1 cellular context compared by ENCODE assay signal in genomic region chr12:75390899-75391538, GRCh38.
A peak's percentile ranks its signal among the peaks of the same experiment; 100 is the strongest.
TF ChIP-seq lines count a peak whose summit lies in the region.

TSS of gene GLIPR1L2 (plus strand) at chr12:75391089. CDS start at chr12:75391117, 28 bp downstream.

TF ChIP-seq in HepG2, 621 proteins besides CTCF, POLR2A, EP300 and RAD21 (continued from another document and continues in another):
- TF ChIP-seq ZBTB40 (IDR thresholded peaks at IDR 0.05) (no peak), ZBTB40 (CRISPR knock-in tag; IDR thresholded peaks at IDR 0.05) (no peak), ZBTB7A (CRISPR knock-in tag; IDR thresholded peaks at IDR 0.05) (no peak), KDM2A (CRISPR knock-in tag; IDR thresholded peaks at IDR 0.05; ENCODE audit: borderline replicate concordance, low read depth) (peak; percentile 35; the same call in 1 of the 2 replicates), GPN1 (CRISPR knock-in tag; IDR thresholded peaks at IDR 0.05; ENCODE audit: borderline replicate concordance) (no peak), RBM39 (IDR thresholded peaks at IDR 0.05; ENCODE audit: low read depth, low read length, poor library complexity, severe bottlenecking) (no peak), ZNF367 (CRISPR knock-in tag; IDR thresholded peaks at IDR 0.05; ENCODE audit: borderline replicate concordance) (no peak), BHLHE40 (IDR thresholded peaks at IDR 0.05; ENCODE audit: low read length) (no peak), BRF2 (CRISPR knock-in tag; IDR thresholded peaks at IDR 0.05) (no peak), HOXA3 (CRISPR knock-in tag; IDR thresholded peaks at IDR 0.05) (peak; percentile 27; the same call in 1 of the 2 replicates), ZNF263 (CRISPR knock-in tag; IDR thresholded peaks at IDR 0.05) (peak; percentile 73), ZNF782 (CRISPR knock-in tag; IDR thresholded peaks at IDR 0.05; ENCODE audit: borderline replicate concordance) (no peak), STAG1 (CRISPR knock-in tag; IDR thresholded peaks at IDR 0.05) (peak; percentile 46), ESRRA (CRISPR knock-in tag; IDR thresholded peaks at IDR 0.05; ENCODE audit: low read depth) (no peak), MATR3 (CRISPR knock-in tag; IDR thresholded peaks at IDR 0.05) (no peak), ATF1 (CRISPR knock-in tag; IDR thresholded peaks at IDR 0.05) (no peak), MBNL3 (CRISPR knock-in tag; conservative IDR thresholded peaks at IDR 0.05) (no peak), ZNF883 (CRISPR knock-in tag; IDR thresholded peaks at IDR 0.05; ENCODE audit: not compliant biosample characterization) (no peak), DNMT1 (CRISPR knock-in tag; IDR thresholded peaks at IDR 0.05) (no peak), ZMYM4 (CRISPR knock-in tag; IDR thresholded peaks at IDR 0.05) (peak; percentile 73), NFKBIZ (CRISPR knock-in tag; IDR thresholded peaks at IDR 0.05) (no peak), ZNF3 (CRISPR knock-in tag; IDR thresholded peaks at IDR 0.05) (no peak), CAMTA2 (CRISPR knock-in tag; IDR thresholded peaks at IDR 0.05; ENCODE audit: borderline replicate concordance) (no peak), DPF2 (CRISPR knock-in tag; IDR thresholded peaks at IDR 0.05; ENCODE audit: borderline replicate concordance, low read depth) (no peak), ZNF225 (CRISPR knock-in tag; IDR thresholded peaks at IDR 0.05) (no peak), ZNF251 (CRISPR knock-in tag; IDR thresholded peaks at IDR 0.05) (no peak), PRMT3 (CRISPR knock-in tag; IDR thresholded peaks at IDR 0.05; ENCODE audit: borderline replicate concordance, low read depth) (no peak), ZNF644 (CRISPR knock-in tag; IDR thresholded peaks at IDR 0.05; ENCODE audit: low read depth) (peak; percentile 86; the same call in 1 of the 2 replicates), ZC3H13 (CRISPR knock-in tag; IDR thresholded peaks at IDR 0.05) (no peak), SOX5 (CRISPR knock-in tag; IDR thresholded peaks at IDR 0.05; ENCODE audit: borderline replicate concordance) (no peak), PHF8 (CRISPR knock-in tag; IDR thresholded peaks at IDR 0.05) (peak; percentile 36; the same call in 1 of the 2 replicates), ZFP62 (CRISPR knock-in tag; IDR thresholded peaks at IDR 0.05) (no peak), HINFP (CRISPR knock-in tag; IDR thresholded peaks at IDR 0.05; ENCODE audit: low read depth) (no peak), ZNF674 (CRISPR knock-in tag; IDR thresholded peaks at IDR 0.05; ENCODE audit: low read depth) (no peak), TMF1 (CRISPR knock-in tag; IDR thresholded peaks at IDR 0.05; ENCODE audit: low read depth) (no peak), ZFX (CRISPR knock-in tag; IDR thresholded peaks at IDR 0.05; ENCODE audit: low read depth) (peak; percentile 37; the same call in 1 of the 2 replicates), HNF1A (IDR thresholded peaks at IDR 0.05; ENCODE audit: low read depth) (no peak), HNF1A (CRISPR knock-in tag; IDR thresholded peaks at IDR 0.05; ENCODE audit: borderline replicate concordance) (no peak)
- TF ChIP-seq, protein P1, sequence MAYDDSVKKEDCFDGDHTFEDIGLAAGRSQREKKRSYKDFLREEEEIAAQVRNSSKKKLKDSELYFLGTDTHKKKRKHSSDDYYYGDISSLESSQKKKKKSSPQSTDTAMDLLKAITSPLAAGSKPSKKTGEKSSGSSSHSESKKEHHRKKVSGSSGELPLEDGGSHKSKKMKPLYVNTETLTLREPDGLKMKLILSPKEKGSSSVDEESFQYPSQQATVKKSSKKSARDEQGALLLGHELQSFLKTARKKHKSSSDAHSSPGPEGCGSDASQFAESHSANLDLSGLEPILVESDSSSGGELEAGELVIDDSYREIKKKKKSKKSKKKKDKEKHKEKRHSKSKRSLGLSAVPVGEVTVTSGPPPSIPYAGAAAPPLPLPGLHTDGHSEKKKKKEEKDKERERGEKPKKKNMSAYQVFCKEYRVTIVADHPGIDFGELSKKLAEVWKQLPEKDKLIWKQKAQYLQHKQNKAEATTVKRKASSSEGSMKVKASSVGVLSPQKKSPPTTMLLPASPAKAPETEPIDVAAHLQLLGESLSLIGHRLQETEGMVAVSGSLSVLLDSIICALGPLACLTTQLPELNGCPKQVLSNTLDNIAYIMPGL (CRISPR knock-in tag; IDR thresholded peaks at IDR 0.05; ENCODE audit: borderline replicate concordance in 1 of 2, low read depth in 1 of 2), result 0 out of 4 replicates have a peak, but pooled peaks have one; percentile 34 to 38
- TF ChIP-seq, protein P2, sequence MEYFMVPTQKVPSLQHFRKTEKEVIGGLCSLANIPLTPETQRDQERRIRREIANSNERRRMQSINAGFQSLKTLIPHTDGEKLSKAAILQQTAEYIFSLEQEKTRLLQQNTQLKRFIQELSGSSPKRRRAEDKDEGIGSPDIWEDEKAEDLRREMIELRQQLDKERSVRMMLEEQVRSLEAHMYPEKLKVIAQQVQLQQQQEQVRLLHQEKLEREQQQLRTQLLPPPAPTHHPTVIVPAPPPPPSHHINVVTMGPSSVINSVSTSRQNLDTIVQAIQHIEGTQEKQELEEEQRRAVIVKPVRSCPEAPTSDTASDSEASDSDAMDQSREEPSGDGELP (IDR thresholded peaks at IDR 0.05; ENCODE audit: borderline replicate concordance, low read depth), result no peak
- TF ChIP-seq, protein P3, sequence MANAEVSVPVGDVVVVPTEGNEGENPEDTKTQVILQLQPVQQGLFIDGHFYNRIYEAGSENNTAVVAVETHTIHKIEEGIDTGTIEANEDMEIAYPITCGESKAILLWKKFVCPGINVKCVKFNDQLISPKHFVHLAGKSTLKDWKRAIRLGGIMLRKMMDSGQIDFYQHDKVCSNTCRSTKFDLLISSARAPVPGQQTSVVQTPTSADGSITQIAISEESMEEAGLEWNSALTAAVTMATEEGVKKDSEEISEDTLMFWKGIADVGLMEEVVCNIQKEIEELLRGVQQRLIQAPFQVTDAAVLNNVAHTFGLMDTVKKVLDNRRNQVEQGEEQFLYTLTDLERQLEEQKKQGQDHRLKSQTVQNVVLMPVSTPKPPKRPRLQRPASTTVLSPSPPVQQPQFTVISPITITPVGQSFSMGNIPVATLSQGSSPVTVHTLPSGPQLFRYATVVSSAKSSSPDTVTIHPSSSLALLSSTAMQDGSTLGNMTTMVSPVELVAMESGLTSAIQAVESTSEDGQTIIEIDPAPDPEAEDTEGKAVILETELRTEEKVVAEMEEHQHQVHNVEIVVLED (CRISPR knock-in tag; IDR thresholded peaks at IDR 0.05; ENCODE audit: borderline replicate concordance), result no peak
- TF ChIP-seq, protein P4, sequence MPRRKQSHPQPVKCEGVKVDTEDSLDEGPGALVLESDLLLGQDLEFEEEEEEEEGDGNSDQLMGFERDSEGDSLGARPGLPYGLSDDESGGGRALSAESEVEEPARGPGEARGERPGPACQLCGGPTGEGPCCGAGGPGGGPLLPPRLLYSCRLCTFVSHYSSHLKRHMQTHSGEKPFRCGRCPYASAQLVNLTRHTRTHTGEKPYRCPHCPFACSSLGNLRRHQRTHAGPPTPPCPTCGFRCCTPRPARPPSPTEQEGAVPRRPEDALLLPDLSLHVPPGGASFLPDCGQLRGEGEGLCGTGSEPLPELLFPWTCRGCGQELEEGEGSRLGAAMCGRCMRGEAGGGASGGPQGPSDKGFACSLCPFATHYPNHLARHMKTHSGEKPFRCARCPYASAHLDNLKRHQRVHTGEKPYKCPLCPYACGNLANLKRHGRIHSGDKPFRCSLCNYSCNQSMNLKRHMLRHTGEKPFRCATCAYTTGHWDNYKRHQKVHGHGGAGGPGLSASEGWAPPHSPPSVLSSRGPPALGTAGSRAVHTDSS (CRISPR knock-in tag; conservative IDR thresholded peaks at IDR 0.05), result no peak
